In genomic region chr12:19095869-19096480, GRCh38 we compare ENCODE assay signal across 17 cellular contexts. TPM values are rescaled to one million over a fixed set of nuclear protein-coding genes. Genes with fewer than 3 reads are reported as not detected.
DNase-seq lines count a peak whose midpoint lies in the region; ATAC-seq, FAIRE-seq and TF ChIP-seq lines count a peak whose summit lies in the region.
"Had no signal": no experiment of that assay in that cellular context is flagged by ENCODE, and none has a peak within 500 bp of the region (broad histone marks: within the 10 kb centered on the region; RNA-seq: fewer than 3 reads in every experiment).

No MANE protein-coding gene starts in this region.

- no peaks in the 10 kb centered on the region for H3K36me3 ChIP-seq in SJCRH30

- no peak for FAIRE-seq in A549 (lab: Jason Lieb, UNC)
- FAIRE-seq: GM19239 had no signal

- CTCF ChIA-PET in A549 (lab: Yijun Ruan, JAX) = no interaction called here

- no peaks in the 10 kb centered on the region for H3K27me3 ChIP-seq in SJCRH30
- H3K27me3 ChIP-seq: testis had no signal

- ATAC-seq in A549 = 0 out of 6 replicates have a peak, but pooled peaks of 1 of the 2 experiments have one; percentile 19
- ATAC-seq: left lobe of liver, psoas muscle had no signal

- H3K27ac ChIP-seq in A549 (0 out of 6 replicates have a peak overlapping the region, but pooled peaks of 1 of the 2 experiments have one; percentile 33), SJCRH30 (no peak overlapping the region)
- H3K27ac ChIP-seq: HL-60, psoas muscle, testis had no signal

- no peak for TF ChIP-seq POLR2A in A549 (IDR thresholded peaks at IDR 0.05; ENCODE audit: low read length)

- in situ Hi-C loops in astrocyte of the spinal cord (cut with HindIII; ENCODE audit: low sequenced_read_pairs) = no loop called here

- POLR2A ChIA-PET in A549 (lab: Yijun Ruan, JAX) = no interaction called here

- TF ChIP-seq CTCF in A549 (IDR thresholded peaks at IDR 0.05) (no peak), astrocyte of the spinal cord (IDR thresholded peaks at IDR 0.05; ENCODE audit: low read depth, low read length) (no peak), foreskin fibroblast (IDR thresholded peaks at IDR 0.05; ENCODE audit: low read depth, low read length) (no peak)

- no peak for TF ChIP-seq EP300 in A549 (IDR thresholded peaks at IDR 0.05)

- H3K4me3 ChIP-seq in A549 (no peak overlapping the region), astrocyte of the spinal cord (ENCODE audit: low read depth, low read length) (no peak overlapping the region), foreskin fibroblast (ENCODE audit: low read depth in 1 of 2, low read length in 2 of 2) (no peak overlapping the region), SJCRH30 (no peak overlapping the region)
- H3K4me3 ChIP-seq: psoas muscle, testis had no signal

- WGBS in A549 (ENCODE audit: missing lambda C conversion rate) = 31% methylated on average over 6 of the region's 6 CpGs

- H3K4me1 ChIP-seq in A549 = peaks cover 11% of the 10 kb centered on the region
- no peaks in the 10 kb centered on the region for H3K4me1 ChIP-seq in SJCRH30
- H3K4me1 ChIP-seq: psoas muscle, testis had no signal

- H3K9me3 ChIP-seq in A549 = no peaks in the 10 kb centered on the region
- no peaks in the 10 kb centered on the region for H3K9me3 ChIP-seq in SJCRH30 (replicated peaks)
- H3K9me3 ChIP-seq: psoas muscle, testis had no signal

- DNase-seq in A549 (ENCODE audit: low read depth in 1 of 2, low spot score in 1 of 2) (peak in 1 of 2 experiments; percentile 21), HS-27A (ENCODE audit: low read depth) (peak; percentile 59), astrocyte of the spinal cord (ENCODE audit: low read depth, low spot score) (peak; percentile 44), foreskin fibroblast (peak; percentile 18 to 71), mucosa of gallbladder (ENCODE audit: low spot score) (no peak), GDM1 (lab: John Stamatoyannopoulos, UW) (no peak), SJCRH30 (no peak)
- no peak for DNase-seq in stimulated activated CD4-positive, alpha-beta T cell treated with anti-CD3 and anti-CD28 coated beads, Interleukin-2, amount 100 ng/mL, for 24 hours
- DNase-seq: activated CD4-positive, alpha-beta T cell treated with anti-CD3 and anti-CD28 coated beads for 1 hour; activated naive CD4-positive, alpha-beta T cell treated with anti-CD3 and anti-CD28 coated beads for 36 hours; NCI-H1930; NCI-H748 treated with DMSO at 0.1 percent for 48 hours; psoas muscle; testis had no signal

- TF ChIP-seq RAD21 in A549 (conservative IDR thresholded peaks at IDR 0.05 in 1 of 2, IDR thresholded peaks at IDR 0.05 in 1 of 2) = no peak

- H3K4me2 ChIP-seq in A549 = peak overlapping the region; percentile 29

TF ChIP-seq in A549, 52 proteins besides CTCF, POLR2A, EP300 and RAD21:
- TF ChIP-seq CBX8 (IDR thresholded peaks at IDR 0.05) = no peak
- TF ChIP-seq POLR2AphosphoS2 (conservative IDR thresholded peaks at IDR 0.05; ENCODE audit: low read length) = no peak
- TF ChIP-seq HDAC2 (IDR thresholded peaks at IDR 0.05) = no peak
- no peak for TF ChIP-seq NFE2L2 (conservative IDR thresholded peaks at IDR 0.05; ENCODE audit: low read length)
- TF ChIP-seq BHLHE40 (IDR thresholded peaks at IDR 0.05; ENCODE audit: low read depth, low read length) = no peak
- no peak for TF ChIP-seq HOXB13 (CRISPR knock-in tag; IDR thresholded peaks at IDR 0.05; ENCODE audit: low read depth)
- TF ChIP-seq MAZ (IDR thresholded peaks at IDR 0.05; ENCODE audit: borderline replicate concordance, low read depth, low read length) = no peak
- no peak for TF ChIP-seq CHD2 (IDR thresholded peaks at IDR 0.05; ENCODE audit: low read length, partially characterized antibody)
- TF ChIP-seq CEBPB (IDR thresholded peaks at IDR 0.05) = no peak
- TF ChIP-seq RCOR1 (IDR thresholded peaks at IDR 0.05; ENCODE audit: low read depth, low read length) = no peak
- TF ChIP-seq HMGXB4 (CRISPR knock-in tag; IDR thresholded peaks at IDR 0.05; ENCODE audit: borderline replicate concordance) = no peak
- TF ChIP-seq FOSL2 (IDR thresholded peaks at IDR 0.05) = no peak
- TF ChIP-seq FOSL2 (CRISPR knock-in tag; IDR thresholded peaks at IDR 0.05) = no peak
- TF ChIP-seq CBX2 (IDR thresholded peaks at IDR 0.05; ENCODE audit: borderline replicate concordance, low read depth) = no peak

RNA-seq across cellular contexts. Expression of gene PLEKHA5, which starts 33.6 kb away (rescaled TPM):
- polyA plus RNA-seq in A549 (2011; rRNA removed) (13.2 and 14.0 TPM in 2 replicates), A549 (2017; fragmentation: RNase III; extraction: RNeasy Plus Mini Kit Qiagen cat#74134 plus additional on column Dnase treatment) (6.1 to 8.6 TPM (median 7.6 TPM) in 3 replicates)
- 2.7 and 2.9 TPM in 2 replicates for polyA plus RNA-seq in A549 (2012; cell fraction: cytosol; rRNA removed)
- polyA plus RNA-seq in A549 (2012; cell fraction: nucleus; rRNA removed) = 2.6 and 3.6 TPM in 2 replicates
- 9.9 and 11.5 TPM in 2 replicates for polyA minus RNA-seq in A549 (2011; rRNA and poly(A)+ RNA removed)
- total RNA-seq in mucosa of gallbladder = 64.0 TPM
- 16.4 and 19.3 TPM in 2 replicates for total RNA-seq in SJCRH30 (2014; rRNA removed; shearing (Covaris generic))

Comparison
In these comparisons a context has a peak if more than half of its experiments do, and no peak if none do; other contexts are left out.
1. DNase-seq: peak in HS-27A (single experiment), astrocyte of the spinal cord (single experiment) and foreskin fibroblast (2 of 2); none in mucosa of gallbladder (single experiment), stimulated activated CD4-positive, alpha-beta T cell treated with anti-CD3 and anti-CD28 coated beads, Interleukin-2, amount 100 ng/mL, for 24 hours (0 of 2), GDM1 (single experiment) and SJCRH30 (0 of 2).